In genomic region chr2:171216631-171217030, GRCh38 we compare ENCODE assay signal across 1 cellular context.
TF ChIP-seq lines count a peak whose summit lies in the region.

No MANE protein-coding gene starts in this region.

TF ChIP-seq in WTC11, 78 proteins besides CTCF, POLR2A, EP300 and RAD21 (continued from another document):
- TF ChIP-seq CREM (CRISPR knock-in tag; IDR thresholded peaks at IDR 0.05) (no peak), NFE2L1 (CRISPR knock-in tag; IDR thresholded peaks at IDR 0.05) (no peak), SMAD3 (CRISPR knock-in tag; IDR thresholded peaks at IDR 0.05; ENCODE audit: borderline replicate concordance) (no peak), TEAD1 (CRISPR knock-in tag; IDR thresholded peaks at IDR 0.05) (0 out of 2 replicates have a peak, but pooled peaks have one; percentile 16), CREB1 (CRISPR knock-in tag; IDR thresholded peaks at IDR 0.05) (no peak)
- TF ChIP-seq, protein P1, sequence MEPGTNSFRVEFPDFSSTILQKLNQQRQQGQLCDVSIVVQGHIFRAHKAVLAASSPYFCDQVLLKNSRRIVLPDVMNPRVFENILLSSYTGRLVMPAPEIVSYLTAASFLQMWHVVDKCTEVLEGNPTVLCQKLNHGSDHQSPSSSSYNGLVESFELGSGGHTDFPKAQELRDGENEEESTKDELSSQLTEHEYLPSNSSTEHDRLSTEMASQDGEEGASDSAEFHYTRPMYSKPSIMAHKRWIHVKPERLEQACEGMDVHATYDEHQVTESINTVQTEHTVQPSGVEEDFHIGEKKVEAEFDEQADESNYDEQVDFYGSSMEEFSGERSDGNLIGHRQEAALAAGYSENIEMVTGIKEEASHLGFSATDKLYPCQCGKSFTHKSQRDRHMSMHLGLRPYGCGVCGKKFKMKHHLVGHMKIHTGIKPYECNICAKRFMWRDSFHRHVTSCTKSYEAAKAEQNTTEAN (CRISPR knock-in tag; IDR thresholded peaks at IDR 0.05): no peak
- TF ChIP-seq, protein P2, sequence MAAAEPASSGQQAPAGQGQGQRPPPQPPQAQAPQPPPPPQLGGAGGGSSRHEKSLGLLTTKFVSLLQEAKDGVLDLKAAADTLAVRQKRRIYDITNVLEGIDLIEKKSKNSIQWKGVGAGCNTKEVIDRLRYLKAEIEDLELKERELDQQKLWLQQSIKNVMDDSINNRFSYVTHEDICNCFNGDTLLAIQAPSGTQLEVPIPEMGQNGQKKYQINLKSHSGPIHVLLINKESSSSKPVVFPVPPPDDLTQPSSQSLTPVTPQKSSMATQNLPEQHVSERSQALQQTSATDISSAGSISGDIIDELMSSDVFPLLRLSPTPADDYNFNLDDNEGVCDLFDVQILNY (CRISPR knock-in tag; IDR thresholded peaks at IDR 0.05): no peak
